In genomic region chr6:15691250-15691869, GRCh38 we compare ENCODE assay signal across 1 cellular context.
TF ChIP-seq lines count a peak whose summit lies in the region.

No MANE protein-coding gene starts in this region.

TF ChIP-seq in HepG2, 621 proteins besides CTCF, POLR2A, EP300 and RAD21 (continued from another document and continues in another):
- TF ChIP-seq, protein P1, sequence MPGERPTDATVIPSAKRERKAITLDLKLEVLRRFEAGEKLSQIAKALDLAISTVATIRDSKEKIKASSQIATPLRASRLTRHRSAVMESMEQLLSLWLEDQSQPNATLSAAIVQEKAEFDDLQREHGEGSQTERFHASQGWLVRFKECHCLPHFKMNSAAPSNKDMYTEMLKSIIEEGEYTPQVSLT (CRISPR knock-in tag; IDR thresholded peaks at IDR 0.05; ENCODE audit: borderline replicate concordance, low read depth), result no peak
- TF ChIP-seq ZNF552 (CRISPR knock-in tag; IDR thresholded peaks at IDR 0.05; ENCODE audit: borderline replicate concordance), result no peak
- TF ChIP-seq SOX6 (IDR thresholded peaks at IDR 0.05), result no peak
- peak; percentile 55 for TF ChIP-seq SOX6 (CRISPR knock-in tag; IDR thresholded peaks at IDR 0.05)
- TF ChIP-seq, protein P2, sequence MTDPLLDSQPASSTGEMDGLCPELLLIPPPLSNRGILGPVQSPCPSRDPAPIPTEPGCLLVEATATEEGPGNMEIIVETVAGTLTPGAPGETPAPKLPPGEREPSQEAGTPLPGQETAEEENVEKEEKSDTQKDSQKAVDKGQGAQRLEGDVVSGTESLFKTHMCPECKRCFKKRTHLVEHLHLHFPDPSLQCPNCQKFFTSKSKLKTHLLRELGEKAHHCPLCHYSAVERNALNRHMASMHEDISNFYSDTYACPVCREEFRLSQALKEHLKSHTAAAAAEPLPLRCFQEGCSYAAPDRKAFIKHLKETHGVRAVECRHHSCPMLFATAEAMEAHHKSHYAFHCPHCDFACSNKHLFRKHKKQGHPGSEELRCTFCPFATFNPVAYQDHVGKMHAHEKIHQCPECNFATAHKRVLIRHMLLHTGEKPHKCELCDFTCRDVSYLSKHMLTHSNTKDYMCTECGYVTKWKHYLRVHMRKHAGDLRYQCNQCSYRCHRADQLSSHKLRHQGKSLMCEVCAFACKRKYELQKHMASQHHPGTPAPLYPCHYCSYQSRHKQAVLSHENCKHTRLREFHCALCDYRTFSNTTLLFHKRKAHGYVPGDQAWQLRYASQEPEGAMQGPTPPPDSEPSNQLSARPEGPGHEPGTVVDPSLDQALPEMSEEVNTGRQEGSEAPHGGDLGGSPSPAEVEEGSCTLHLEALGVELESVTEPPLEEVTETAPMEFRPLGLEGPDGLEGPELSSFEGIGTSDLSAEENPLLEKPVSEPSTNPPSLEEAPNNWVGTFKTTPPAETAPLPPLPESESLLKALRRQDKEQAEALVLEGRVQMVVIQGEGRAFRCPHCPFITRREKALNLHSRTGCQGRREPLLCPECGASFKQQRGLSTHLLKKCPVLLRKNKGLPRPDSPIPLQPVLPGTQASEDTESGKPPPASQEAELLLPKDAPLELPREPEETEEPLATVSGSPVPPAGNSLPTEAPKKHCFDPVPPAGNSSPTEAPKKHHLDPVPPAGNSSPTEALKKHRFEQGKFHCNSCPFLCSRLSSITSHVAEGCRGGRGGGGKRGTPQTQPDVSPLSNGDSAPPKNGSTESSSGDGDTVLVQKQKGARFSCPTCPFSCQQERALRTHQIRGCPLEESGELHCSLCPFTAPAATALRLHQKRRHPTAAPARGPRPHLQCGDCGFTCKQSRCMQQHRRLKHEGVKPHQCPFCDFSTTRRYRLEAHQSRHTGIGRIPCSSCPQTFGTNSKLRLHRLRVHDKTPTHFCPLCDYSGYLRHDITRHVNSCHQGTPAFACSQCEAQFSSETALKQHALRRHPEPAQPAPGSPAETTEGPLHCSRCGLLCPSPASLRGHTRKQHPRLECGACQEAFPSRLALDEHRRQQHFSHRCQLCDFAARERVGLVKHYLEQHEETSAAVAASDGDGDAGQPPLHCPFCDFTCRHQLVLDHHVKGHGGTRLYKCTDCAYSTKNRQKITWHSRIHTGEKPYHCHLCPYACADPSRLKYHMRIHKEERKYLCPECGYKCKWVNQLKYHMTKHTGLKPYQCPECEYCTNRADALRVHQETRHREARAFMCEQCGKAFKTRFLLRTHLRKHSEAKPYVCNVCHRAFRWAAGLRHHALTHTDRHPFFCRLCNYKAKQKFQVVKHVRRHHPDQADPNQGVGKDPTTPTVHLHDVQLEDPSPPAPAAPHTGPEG (CRISPR knock-in tag; IDR thresholded peaks at IDR 0.05), result no peak
- peak; percentile 100 for TF ChIP-seq STAG1 (CRISPR knock-in tag; IDR thresholded peaks at IDR 0.05)
- no peak for TF ChIP-seq ZNF747 (CRISPR knock-in tag; IDR thresholded peaks at IDR 0.05; ENCODE audit: borderline replicate concordance)
- peak; percentile 71; the same call in 1 of the 2 replicates for TF ChIP-seq ZNF124 (CRISPR knock-in tag; IDR thresholded peaks at IDR 0.05)
- TF ChIP-seq SOX5 (CRISPR knock-in tag; IDR thresholded peaks at IDR 0.05; ENCODE audit: borderline replicate concordance), result peak; percentile 38; the same call in 1 of the 2 replicates
- TF ChIP-seq GMEB2 (CRISPR knock-in tag; IDR thresholded peaks at IDR 0.05; ENCODE audit: low read depth), result no peak
- peak; percentile 51; the same call in 1 of the 2 replicates for TF ChIP-seq MXD4 (CRISPR knock-in tag; IDR thresholded peaks at IDR 0.05)
- TF ChIP-seq SUZ12 (IDR thresholded peaks at IDR 0.05; ENCODE audit: low read depth, low read length), result 0 out of 2 replicates have a peak, but pooled peaks have one; percentile 24
- peak; percentile 58 for TF ChIP-seq FOXA3 (CRISPR knock-in tag; IDR thresholded peaks at IDR 0.05)
- TF ChIP-seq NR2F6 (IDR thresholded peaks at IDR 0.05), result no peak
- TF ChIP-seq NR2F6 (CRISPR knock-in tag; IDR thresholded peaks at IDR 0.05), result peak; percentile 7; the same call in 1 of the 2 replicates
- TF ChIP-seq ZEB1 (IDR thresholded peaks at IDR 0.05; ENCODE audit: insufficient replicate concordance, low read depth), result no peak
- no peak for TF ChIP-seq NCOR1 (IDR thresholded peaks at IDR 0.05; ENCODE audit: borderline replicate concordance, low read length)
- TF ChIP-seq, protein P3, sequence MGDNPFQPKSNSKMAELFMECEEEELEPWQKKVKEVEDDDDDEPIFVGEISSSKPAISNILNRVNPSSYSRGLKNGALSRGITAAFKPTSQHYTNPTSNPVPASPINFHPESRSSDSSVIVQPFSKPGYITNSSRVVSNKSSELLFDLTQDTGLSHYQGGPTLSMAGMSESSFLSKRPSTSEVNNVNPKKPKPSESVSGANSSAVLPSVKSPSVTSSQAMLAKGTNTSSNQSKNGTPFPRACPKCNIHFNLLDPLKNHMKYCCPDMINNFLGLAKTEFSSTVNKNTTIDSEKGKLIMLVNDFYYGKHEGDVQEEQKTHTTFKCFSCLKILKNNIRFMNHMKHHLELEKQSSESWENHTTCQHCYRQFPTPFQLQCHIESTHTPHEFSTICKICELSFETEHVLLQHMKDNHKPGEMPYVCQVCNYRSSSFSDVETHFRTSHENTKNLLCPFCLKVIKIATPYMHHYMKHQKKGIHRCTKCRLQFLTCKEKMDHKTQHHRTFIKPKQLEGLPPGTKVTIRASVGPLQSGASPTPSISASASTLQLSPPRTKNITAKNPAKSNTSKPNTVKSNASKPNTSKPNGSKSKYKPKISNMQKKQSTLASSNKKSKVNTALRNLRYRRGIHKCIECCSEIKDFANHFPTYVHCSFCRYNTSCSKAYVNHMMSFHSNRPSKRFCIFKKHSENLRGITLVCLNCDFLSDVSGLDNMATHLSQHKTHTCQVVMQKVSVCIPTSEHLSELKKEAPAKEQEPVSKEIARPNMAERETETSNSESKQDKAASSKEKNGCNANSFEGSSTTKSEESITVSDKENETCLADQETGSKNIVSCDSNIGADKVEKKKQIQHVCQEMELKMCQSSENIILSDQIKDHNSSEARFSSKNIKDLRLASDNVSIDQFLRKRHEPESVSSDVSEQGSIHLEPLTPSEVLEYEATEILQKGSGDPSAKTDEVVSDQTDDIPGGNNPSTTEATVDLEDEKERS (CRISPR knock-in tag; IDR thresholded peaks at IDR 0.05), result 0 out of 2 replicates have a peak, but pooled peaks have one; percentile 37
- TF ChIP-seq KMT2A (CRISPR knock-in tag; IDR thresholded peaks at IDR 0.05), result no peak
- no peak for TF ChIP-seq GTF3A (CRISPR knock-in tag; conservative IDR thresholded peaks at IDR 0.05)
- peak; percentile 65; the same call in 1 of the 2 replicates for TF ChIP-seq FOSL2 (CRISPR knock-in tag; IDR thresholded peaks at IDR 0.05)
- no peak; the same call in 1 of the 2 replicates for TF ChIP-seq ZNF3 (CRISPR knock-in tag; IDR thresholded peaks at IDR 0.05)
- no peak for TF ChIP-seq SRF (IDR thresholded peaks at IDR 0.05; ENCODE audit: low read depth, low read length)
- TF ChIP-seq ZFP36 (IDR thresholded peaks at IDR 0.05; ENCODE audit: borderline replicate concordance, low read depth, low read length, partially characterized antibody), result peak; percentile 66
- TF ChIP-seq E2F5 (CRISPR knock-in tag; conservative IDR thresholded peaks at IDR 0.05), result no peak
- no peak for TF ChIP-seq ZFYVE20 (CRISPR knock-in tag; IDR thresholded peaks at IDR 0.05; ENCODE audit: borderline replicate concordance, low read depth)
- TF ChIP-seq GATAD2A (CRISPR knock-in tag; IDR thresholded peaks at IDR 0.05), result peak; percentile 73
- TF ChIP-seq PRPF4 (IDR thresholded peaks at IDR 0.05; ENCODE audit: low read depth, low read length, poor library complexity, severe bottlenecking), result no peak
- peak; percentile 58; the same call in 1 of the 2 replicates for TF ChIP-seq SPEN (CRISPR knock-in tag; IDR thresholded peaks at IDR 0.05; ENCODE audit: low read depth)
- TF ChIP-seq ZFX (CRISPR knock-in tag; IDR thresholded peaks at IDR 0.05; ENCODE audit: low read depth), result peak; percentile 39; the same call in 1 of the 2 replicates
- no peak for TF ChIP-seq NFE2 (CRISPR knock-in tag; IDR thresholded peaks at IDR 0.05)
- peak; percentile 38; the same call in 1 of the 2 replicates for TF ChIP-seq PPARG (CRISPR knock-in tag; conservative IDR thresholded peaks at IDR 0.05)
- TF ChIP-seq AHR (CRISPR knock-in tag; IDR thresholded peaks at IDR 0.05), result peak; percentile 71; the same call in 1 of the 2 replicates
- TF ChIP-seq ZNF451 (CRISPR knock-in tag; IDR thresholded peaks at IDR 0.05), result 0 out of 2 replicates have a peak, but pooled peaks have one; percentile 56
- peak; percentile 99 for TF ChIP-seq SMC3 (IDR thresholded peaks at IDR 0.05; ENCODE audit: low read length)
- TF ChIP-seq ARID2 (CRISPR knock-in tag; IDR thresholded peaks at IDR 0.05; ENCODE audit: borderline replicate concordance), result no peak; the same call in 1 of the 2 replicates
- peak; percentile 97 for TF ChIP-seq KDM1A (CRISPR knock-in tag; IDR thresholded peaks at IDR 0.05)
- TF ChIP-seq FOXK2 (IDR thresholded peaks at IDR 0.05), result no peak
- no peak for TF ChIP-seq ZNF263 (CRISPR knock-in tag; IDR thresholded peaks at IDR 0.05)
- peak; percentile 54; the same call in 1 of the 2 replicates for TF ChIP-seq ZSCAN25 (CRISPR knock-in tag; IDR thresholded peaks at IDR 0.05)
- TF ChIP-seq ZNF556 (CRISPR knock-in tag; IDR thresholded peaks at IDR 0.05; ENCODE audit: borderline replicate concordance), result peak; percentile 48; the same call in 1 of the 2 replicates
- peak; percentile 27; the same call in 1 of the 2 replicates for TF ChIP-seq SIN3B (IDR thresholded peaks at IDR 0.05; ENCODE audit: low read length)
- no peak for TF ChIP-seq ZNF17 (CRISPR knock-in tag; IDR thresholded peaks at IDR 0.05)
- no peak for TF ChIP-seq USF2 (IDR thresholded peaks at IDR 0.05; ENCODE audit: low read depth, low read length)
- no peak for TF ChIP-seq USF2 (CRISPR knock-in tag; IDR thresholded peaks at IDR 0.05; ENCODE audit: borderline replicate concordance)
- TF ChIP-seq KLF12 (CRISPR knock-in tag; IDR thresholded peaks at IDR 0.05; ENCODE audit: borderline replicate concordance), result no peak
- peak; percentile 50 for TF ChIP-seq JARID2 (CRISPR knock-in tag; IDR thresholded peaks at IDR 0.05; ENCODE audit: insufficient replicate concordance)
- TF ChIP-seq ZNF235 (CRISPR knock-in tag; IDR thresholded peaks at IDR 0.05; ENCODE audit: borderline replicate concordance), result no peak
- TF ChIP-seq CHD4 (IDR thresholded peaks at IDR 0.05; ENCODE audit: borderline replicate concordance, low read length), result no peak
